ENCODE assay signal across 8 cellular contexts in genomic region chr1:223887724-223888428, GRCh38. TPM values are rescaled to one million over a fixed set of nuclear protein-coding genes. Genes with fewer than 3 reads are reported as not detected.
DNase-seq lines count a peak whose midpoint lies in the region; ATAC-seq, FAIRE-seq and TF ChIP-seq lines count a peak whose summit lies in the region.

No MANE protein-coding gene starts in this region.

- TF ChIP-seq CTCF in foreskin fibroblast (IDR thresholded peaks at IDR 0.05; ENCODE audit: low read depth, low read length) = no peak

- H3K36me3 ChIP-seq in GM23248 (ENCODE audit: low read depth) = no peaks in the 10 kb centered on the region

- no peaks in the 10 kb centered on the region for H3K9me2 ChIP-seq in GM23248 (ENCODE audit: insufficient read depth)

- no peaks in the 10 kb centered on the region for H3K79me2 ChIP-seq in GM23248 (ENCODE audit: insufficient read depth)

- H2AFZ ChIP-seq in GM23248 = peak overlapping the region; percentile 49

- H3K4me1 Mint-ChIP-seq in stimulated activated effector memory CD8-positive, alpha-beta T cell treated with anti-CD3 and anti-CD28 coated beads, Interleukin-12 subunit alpha, Interleukin-12 subunit beta, amount 100 ng/mL, for 72 hours = no peaks in the 10 kb centered on the region
- no peaks in the 10 kb centered on the region for H3K4me1 Mint-ChIP-seq in effector memory CD8-positive, alpha-beta T cell (ENCODE audit: low read depth in 2 of 2)

- peak; percentile 57 for ATAC-seq in stimulated activated effector memory CD8-positive, alpha-beta T cell treated with anti-CD3 and anti-CD28 coated beads, Interleukin-12 subunit alpha, Interleukin-12 subunit beta, amount 100 ng/mL, for 72 hours
- no peak for ATAC-seq in HG03095 (IDR thresholded peaks at IDR 0.05; ENCODE audit: unreplicated experiment)
- no peak for ATAC-seq in effector memory CD8-positive, alpha-beta T cell (replicated peaks)

- H3K9me3 ChIP-seq in GM23248 (ENCODE audit: low read depth) = no peaks in the 10 kb centered on the region

- H3F3A ChIP-seq in GM23248 (ENCODE audit: insufficient read depth) = peaks cover 16% of the 10 kb centered on the region

- H3K4me1 ChIP-seq in GM23248 (ENCODE audit: insufficient read depth) = peaks cover 13% of the 10 kb centered on the region

- in situ Hi-C loops in GM23248 (cut with MboI) = no loop called here

- peak; percentile 98 for DNase-seq in GM23248
- DNase-seq in RCC 7860 (ENCODE audit: low spot score) = peak; percentile 100
- DNase-seq in foreskin fibroblast = peak; percentile 83 to 94
- no peak for DNase-seq in stimulated activated effector memory CD8-positive, alpha-beta T cell treated with anti-CD3 and anti-CD28 coated beads, Interleukin-12 subunit alpha, Interleukin-12 subunit beta, amount 100 ng/mL, for 72 hours (ENCODE audit: low spot score in 2 of 2)
- DNase-seq in hippocampal formation (lab: John Stamatoyannopoulos, UW) = no peak
- DNase-seq in stimulated activated CD4-positive, alpha-beta T cell treated with anti-CD3 and anti-CD28 coated beads, Interleukin-2, amount 100 ng/mL, for 24 hours = no peak
- DNase-seq in effector memory CD8-positive, alpha-beta T cell = no peak

- no peak overlapping the region for H3K27ac Mint-ChIP-seq in stimulated activated effector memory CD8-positive, alpha-beta T cell treated with anti-CD3 and anti-CD28 coated beads, Interleukin-12 subunit alpha, Interleukin-12 subunit beta, amount 100 ng/mL, for 72 hours
- no peak overlapping the region for H3K27ac Mint-ChIP-seq in effector memory CD8-positive, alpha-beta T cell

- no peaks in the 10 kb centered on the region for H3K36me3 Mint-ChIP-seq in stimulated activated effector memory CD8-positive, alpha-beta T cell treated with anti-CD3 and anti-CD28 coated beads, Interleukin-12 subunit alpha, Interleukin-12 subunit beta, amount 100 ng/mL, for 72 hours
- no peaks in the 10 kb centered on the region for H3K36me3 Mint-ChIP-seq in effector memory CD8-positive, alpha-beta T cell (ENCODE audit: insufficient read depth)

- WGBS in GM23248 (ENCODE audit: low coverage in 1 of 2, low lambda C conversion rate in 2 of 2, missing lambda C conversion rate in 2 of 2), 2 experiments = 14 to 20% methylated on average over 12 of the region's 12 CpGs

- no peaks in the 10 kb centered on the region for H3K9me3 Mint-ChIP-seq in stimulated activated effector memory CD8-positive, alpha-beta T cell treated with anti-CD3 and anti-CD28 coated beads, Interleukin-12 subunit alpha, Interleukin-12 subunit beta, amount 100 ng/mL, for 72 hours
- H3K9me3 Mint-ChIP-seq in effector memory CD8-positive, alpha-beta T cell = no peaks in the 10 kb centered on the region

- no peaks in the 10 kb centered on the region for H3K27me3 ChIP-seq in GM23248 (replicated peaks; ENCODE audit: insufficient read depth)

- H3K4me2 ChIP-seq in GM23248 (ENCODE audit: unreplicated experiment) = peak overlapping the region; percentile 55

- no peaks in the 10 kb centered on the region for H4K20me1 ChIP-seq in GM23248 (ENCODE audit: insufficient read depth)

- peak overlapping the region; percentile 78 for H3K27ac ChIP-seq in GM23248

- peak overlapping the region; percentile 48 for H3K4me3 ChIP-seq in GM23248
- H3K4me3 ChIP-seq in foreskin fibroblast (ENCODE audit: low read depth in 1 of 2, low read length in 2 of 2) = peak overlapping the region; percentile 13 to 22

- peak overlapping the region; percentile 61 for H3K9ac ChIP-seq in GM23248

- H3K27me3 Mint-ChIP-seq in effector memory CD8-positive, alpha-beta T cell = no peaks in the 10 kb centered on the region

- FAIRE-seq in RCC 7860 (lab: Jason Lieb, UNC) = peak; percentile 96

- H3K4me3 Mint-ChIP-seq in stimulated activated effector memory CD8-positive, alpha-beta T cell treated with anti-CD3 and anti-CD28 coated beads, Interleukin-12 subunit alpha, Interleukin-12 subunit beta, amount 100 ng/mL, for 72 hours = no peak overlapping the region
- no peak overlapping the region for H3K4me3 Mint-ChIP-seq in effector memory CD8-positive, alpha-beta T cell

RNA-seq across cellular contexts. Expression of gene TP53BP2, which starts 42.1 kb away (rescaled TPM):
- total RNA-seq in GM23248 (2014; rRNA removed; shearing (Covaris generic)) = 16.9 and 18.2 TPM in 2 replicates
- polyA plus RNA-seq in GM23248 (2016; fragmentation: Nextera tagmentation; extraction: Ambion mirVana) = 8.3 and 9.2 TPM in 2 replicates

Comparison
In these comparisons a context has a peak if more than half of its experiments do, and no peak if none do; other contexts are left out.
1. DNase-seq: peak in GM23248 (single experiment), RCC 7860 (single experiment) and foreskin fibroblast (2 of 2); none in stimulated activated effector memory CD8-positive, alpha-beta T cell treated with anti-CD3 and anti-CD28 coated beads, Interleukin-12 subunit alpha, Interleukin-12 subunit beta, amount 100 ng/mL, for 72 hours (0 of 2), hippocampal formation (0 of 2), stimulated activated CD4-positive, alpha-beta T cell treated with anti-CD3 and anti-CD28 coated beads, Interleukin-2, amount 100 ng/mL, for 24 hours (0 of 2) and effector memory CD8-positive, alpha-beta T cell (0 of 3).